30 cellular contexts compared by ENCODE assay signal in genomic region chr17:76638263-76638662, GRCh38. TPM values are rescaled to one million over a fixed set of nuclear protein-coding genes. Genes with fewer than 3 reads are reported as not detected.
"Had no signal": no experiment of that assay in that cellular context is flagged by ENCODE, and none has a peak within 500 bp of the region (broad histone marks: within the 10 kb centered on the region; RNA-seq: fewer than 3 reads in every experiment).

No MANE protein-coding gene starts in this region.

- H3K4me3 ChIP-seq: stomach, suprapubic skin, testis, thoracic aorta, thyroid gland, tibial artery, tibial nerve, upper lobe of left lung, upper lobe of right lung, uterus, vagina had no signal

- ATAC-seq: stimulated activated effector memory CD8-positive, alpha-beta T cell treated with anti-CD3 and anti-CD28 coated beads, Interleukin-12 subunit alpha, Interleukin-12 subunit beta, amount 100 ng/mL, for 72 hours; stimulated activated memory B cell treated with anti-CD40 and anti-IgM and Interleukin-4, amounts not matched to agents 10 μg/mL and 1 μg/mL and 100 μg/mL, for 72 hours; stimulated activated naive B cell treated with anti-CD40 and anti-IgM and Interleukin-4, amounts not matched to agents 10 μg/mL and 1 μg/mL and 100 μg/mL, for 72 hours; stimulated activated naive CD8-positive, alpha-beta T cell treated with anti-CD3 and anti-CD28 coated beads, Interleukin-15, amount 100 ng/mL, for 72 hours; stimulated activated naive CD8-positive, alpha-beta T cell treated with anti-CD3 and anti-CD28 coated beads, Interleukin-15, Interleukin-2, amounts not matched to agents 100 U/mL and 50 U/mL, for 24 hours; upper lobe of right lung had no signal

- H3K4me1 Mint-ChIP-seq: stimulated activated effector memory CD8-positive, alpha-beta T cell treated with anti-CD3 and anti-CD28 coated beads, Interleukin-12 subunit alpha, Interleukin-12 subunit beta, amount 100 ng/mL, for 72 hours; stimulated activated memory B cell treated with anti-CD40 and anti-IgM and Interleukin-4, amounts not matched to agents 10 μg/mL and 1 μg/mL and 100 μg/mL, for 72 hours; stimulated activated naive B cell treated with anti-CD40 and anti-IgM and Interleukin-4, amounts not matched to agents 10 μg/mL and 1 μg/mL and 100 μg/mL, for 72 hours had no signal

- H3K4me3 Mint-ChIP-seq: stimulated activated effector memory CD8-positive, alpha-beta T cell treated with anti-CD3 and anti-CD28 coated beads, Interleukin-12 subunit alpha, Interleukin-12 subunit beta, amount 100 ng/mL, for 72 hours; stimulated activated memory B cell treated with anti-CD40 and anti-IgM and Interleukin-4, amounts not matched to agents 10 μg/mL and 1 μg/mL and 100 μg/mL, for 72 hours; stimulated activated naive B cell treated with anti-CD40 and anti-IgM and Interleukin-4, amounts not matched to agents 10 μg/mL and 1 μg/mL and 100 μg/mL, for 72 hours; stimulated activated naive CD8-positive, alpha-beta T cell treated with anti-CD3 and anti-CD28 coated beads, Interleukin-15, amount 100 ng/mL, for 72 hours; stimulated activated naive CD8-positive, alpha-beta T cell treated with anti-CD3 and anti-CD28 coated beads, Interleukin-15, Interleukin-2, amounts not matched to agents 100 ng/mL and 50 ng/mL, for 24 hours; type B pancreatic cell had no signal

- H3K4me1 ChIP-seq: tibial artery, tibial nerve, upper lobe of right lung, uterus, vagina had no signal

- H3K27ac ChIP-seq: suprapubic skin, thoracic aorta, thyroid gland, tibial artery, tibial nerve, upper lobe of left lung, upper lobe of right lung, uterus, vagina had no signal

- H3K9me3 ChIP-seq: stomach, suprapubic skin, testis, thoracic aorta, thyroid gland, tibial artery, tibial nerve, transverse colon, upper lobe of left lung, upper lobe of right lung, uterus, vagina had no signal

- H3K27me3 ChIP-seq: suprapubic skin, testis, thyroid gland, tibial nerve, transverse colon, upper lobe of left lung, upper lobe of right lung, uterus, vagina had no signal

- DNase-seq: stimulated activated CD4-positive, alpha-beta T cell treated with anti-CD3 and anti-CD28 coated beads, Interleukin-2, amount 100 ng/mL, for 48 hours; stimulated activated CD4-positive, alpha-beta T cell treated with anti-CD3 and anti-CD28 coated beads, Interleukin-4, amount 100 ng/mL, for 1 hour; stimulated activated CD4-positive, alpha-beta T cell treated with anti-CD3 and anti-CD28 coated beads, Interleukin-4, amount 100 ng/mL, for 24 hours; stimulated activated CD4-positive, alpha-beta T cell treated with anti-CD3 and anti-CD28 coated beads, Interleukin-4, amount 100 ng/mL, for 4 hours; stimulated activated CD8-positive, alpha-beta memory T cell treated with anti-CD3 and anti-CD28 coated beads, Interleukin-4, amount 100 ng/mL, for 48 hours; stimulated activated naive B cell treated with anti-CD40 and anti-IgM and Interleukin-4, amounts not matched to agents 10 μg/mL and 1 μg/mL and 100 μg/mL, for 72 hours; stimulated activated naive CD4-positive, alpha-beta T cell; stimulated activated naive CD4-positive, alpha-beta T cell treated with Interleukin-2 at 50 U/mL for 16 hours; stimulated activated naive CD8-positive, alpha-beta T cell treated with anti-CD3 and anti-CD28 coated beads, Interleukin-15, amount 100 ng/mL, for 72 hours; stimulated activated naive CD8-positive, alpha-beta T cell treated with anti-CD3 and anti-CD28 coated beads, Interleukin-15, Interleukin-2, amounts not matched to agents 100 U/mL and 50 U/mL, for 24 hours; stomach; substantia nigra; thyroid gland; tibial artery; transverse colon; trophoblast cell; upper lobe of left lung; uterus had no signal

- FAIRE-seq: urothelium cell line had no signal

- H3K36me3 Mint-ChIP-seq: stimulated activated effector memory CD8-positive, alpha-beta T cell treated with anti-CD3 and anti-CD28 coated beads, Interleukin-12 subunit alpha, Interleukin-12 subunit beta, amount 100 ng/mL, for 72 hours; stimulated activated memory B cell treated with anti-CD40 and anti-IgM and Interleukin-4, amounts not matched to agents 10 μg/mL and 1 μg/mL and 100 μg/mL, for 72 hours; stimulated activated naive B cell treated with anti-CD40 and anti-IgM and Interleukin-4, amounts not matched to agents 10 μg/mL and 1 μg/mL and 100 μg/mL, for 72 hours; type B pancreatic cell had no signal

- H3K27ac Mint-ChIP-seq: stimulated activated effector memory CD8-positive, alpha-beta T cell treated with anti-CD3 and anti-CD28 coated beads, Interleukin-12 subunit alpha, Interleukin-12 subunit beta, amount 100 ng/mL, for 72 hours; stimulated activated memory B cell treated with anti-CD40 and anti-IgM and Interleukin-4, amounts not matched to agents 10 μg/mL and 1 μg/mL and 100 μg/mL, for 72 hours; stimulated activated naive B cell treated with anti-CD40 and anti-IgM and Interleukin-4, amounts not matched to agents 10 μg/mL and 1 μg/mL and 100 μg/mL, for 72 hours; stimulated activated naive CD8-positive, alpha-beta T cell treated with anti-CD3 and anti-CD28 coated beads, Interleukin-15, amount 100 ng/mL, for 72 hours; stimulated activated naive CD8-positive, alpha-beta T cell treated with anti-CD3 and anti-CD28 coated beads, Interleukin-15, Interleukin-2, amounts not matched to agents 100 ng/mL and 50 ng/mL, for 24 hours had no signal

- H3K36me3 ChIP-seq: suprapubic skin, thoracic aorta, thyroid gland, tibial artery, tibial nerve, transverse colon, upper lobe of left lung, upper lobe of right lung, uterus, vagina had no signal

- H3K27me3 Mint-ChIP-seq: stimulated activated naive CD8-positive, alpha-beta T cell treated with anti-CD3 and anti-CD28 coated beads, Interleukin-15, amount 100 ng/mL, for 72 hours; type B pancreatic cell had no signal

- H3K9me3 Mint-ChIP-seq: stimulated activated effector memory CD8-positive, alpha-beta T cell treated with anti-CD3 and anti-CD28 coated beads, Interleukin-12 subunit alpha, Interleukin-12 subunit beta, amount 100 ng/mL, for 72 hours; stimulated activated memory B cell treated with anti-CD40 and anti-IgM and Interleukin-4, amounts not matched to agents 10 μg/mL and 1 μg/mL and 100 μg/mL, for 72 hours; stimulated activated naive B cell treated with anti-CD40 and anti-IgM and Interleukin-4, amounts not matched to agents 10 μg/mL and 1 μg/mL and 100 μg/mL, for 72 hours; stimulated activated naive CD8-positive, alpha-beta T cell treated with anti-CD3 and anti-CD28 coated beads, Interleukin-15, amount 100 ng/mL, for 72 hours; stimulated activated naive CD8-positive, alpha-beta T cell treated with anti-CD3 and anti-CD28 coated beads, Interleukin-15, Interleukin-2, amounts not matched to agents 100 ng/mL and 50 ng/mL, for 24 hours had no signal

RNA-seq across cellular contexts. Expression of gene ST6GALNAC2, which starts 52.6 kb away (rescaled TPM):
- total RNA-seq: temporal lobe had no signal
